1 cellular context compared by ENCODE assay signal in genomic region chr3:10025205-10026083, GRCh38.
TF ChIP-seq lines count a peak whose summit lies in the region.

No MANE protein-coding gene starts in this region.

TF ChIP-seq in SK-N-SH, 30 proteins besides CTCF, POLR2A, EP300 and RAD21 (continued from another document):
- TF ChIP-seq ZBTB33 (IDR thresholded peaks at IDR 0.05; ENCODE audit: borderline replicate concordance, low read depth) (no peak), EZH2phosphoT487 (IDR thresholded peaks at IDR 0.05; ENCODE audit: borderline replicate concordance, low read depth) (no peak), GABPA (IDR thresholded peaks at IDR 0.05; ENCODE audit: low read depth) (no peak), USF1 (IDR thresholded peaks at IDR 0.05; ENCODE audit: borderline replicate concordance, low read depth) (no peak), MEF2A (IDR thresholded peaks at IDR 0.05; ENCODE audit: borderline replicate concordance, low read depth) (no peak), FOSL2 (IDR thresholded peaks at IDR 0.05; ENCODE audit: borderline replicate concordance, low read depth) (no peak)
